In the genomic region with DNA sequence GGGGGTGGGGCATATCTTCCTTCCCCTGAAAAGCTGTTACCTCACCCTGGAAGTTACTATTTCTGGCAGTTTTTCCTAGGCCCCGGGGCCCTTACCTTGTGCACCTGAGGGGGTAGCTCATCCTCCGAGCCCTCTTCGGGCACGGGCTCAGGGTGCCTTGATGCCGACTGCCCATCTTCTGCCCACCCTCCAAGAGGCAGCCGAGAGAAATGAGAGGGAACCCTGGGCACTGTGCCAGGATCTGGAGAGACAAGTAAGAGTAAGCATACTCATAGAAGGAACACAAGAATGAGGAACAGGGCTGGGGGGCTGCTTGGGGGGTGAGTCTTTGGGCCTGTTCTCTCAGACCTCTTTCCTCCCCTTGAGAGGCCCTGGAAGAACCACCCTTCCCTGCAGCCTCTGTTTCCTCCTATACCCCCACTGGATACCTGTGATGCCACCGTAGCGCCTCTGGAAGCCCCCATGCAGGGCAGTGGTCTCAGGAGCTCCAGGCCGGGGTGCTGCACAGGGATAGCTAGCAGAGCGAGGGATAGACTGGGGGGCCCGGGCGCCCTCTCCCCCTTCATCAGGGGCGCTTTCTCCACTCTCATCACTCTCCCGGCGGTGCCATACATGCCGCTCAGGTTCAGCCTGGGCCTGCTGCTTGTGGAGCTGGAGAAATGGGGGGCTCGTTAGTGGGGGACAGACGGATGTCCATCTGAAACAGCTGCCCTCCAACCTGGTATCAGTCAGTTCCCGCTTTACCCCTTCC, we compare ENCODE assay signal across 2 cellular contexts.
TF ChIP-seq lines count a peak whose summit lies in the region.

No MANE protein-coding gene starts in this region.

TF ChIP-seq in HEK293, 187 proteins besides CTCF, POLR2A, EP300 and RAD21:
- TF ChIP-seq ZFP37 (tag by site-specific recombination; IDR thresholded peaks at IDR 0.05), result no peak
- TF ChIP-seq ZBTB48 (tag by site-specific recombination; IDR thresholded peaks at IDR 0.05), result peak; percentile 21; the same call in 1 of the 2 replicates

TF ChIP-seq in K562, 482 proteins besides CTCF, POLR2A, EP300 and RAD21:
- TF ChIP-seq NFIC (IDR thresholded peaks at IDR 0.05) (peak; percentile 82), GABPB1 (CRISPR knock-in tag; IDR thresholded peaks at IDR 0.05) (no peak), POLR2G (IDR thresholded peaks at IDR 0.05; ENCODE audit: low read depth, low read length) (peak; percentile 26; the same call in 1 of the 2 replicates)
